ENCODE assay signal across 9 cellular contexts in genomic region chr3:12891391-12891984, GRCh38. TPM values are rescaled to one million over a fixed set of nuclear protein-coding genes. Genes with fewer than 3 reads are reported as not detected.
DNase-seq lines count a peak whose midpoint lies in the region; ATAC-seq, FAIRE-seq and TF ChIP-seq lines count a peak whose summit lies in the region.
"Had no signal": no experiment of that assay in that cellular context is flagged by ENCODE, and none has a peak within 500 bp of the region (broad histone marks: within the 10 kb centered on the region; RNA-seq: fewer than 3 reads in every experiment).

No MANE protein-coding gene starts in this region.

- no peaks in the 10 kb centered on the region for H3K79me2 ChIP-seq in keratinocyte (ENCODE audit: control insufficient read depth, insufficient read depth, low read length)

- H3K9ac ChIP-seq in keratinocyte (ENCODE audit: control insufficient read depth, extremely low read depth, insufficient read depth, low read length) = no peak overlapping the region

- H3K4me1 ChIP-seq in keratinocyte (ENCODE audit: control insufficient read depth, extremely low read depth, insufficient read depth, low read length) (peaks cover 3% of the 10 kb centered on the region), stomach (peaks cover 0 to 25% (median 20%) of the 10 kb centered on the region in 4 donors), body of pancreas (peaks cover 6% of the 10 kb centered on the region)
- H3K4me1 ChIP-seq: foreskin keratinocyte had no signal

- TF ChIP-seq POLR2A in stomach (IDR thresholded peaks at IDR 0.05) = no peak
- TF ChIP-seq POLR2A in body of pancreas (IDR thresholded peaks at IDR 0.05) = no peak

- peak overlapping the region; percentile 72 for H3K4me2 ChIP-seq in keratinocyte (ENCODE audit: control insufficient read depth, extremely low read depth, insufficient read depth, low read depth, low read length)

- H3K4me3 Mint-ChIP-seq in activated naive CD4-positive, alpha-beta T cell treated with anti-CD3 and anti-CD28 coated beads, Interleukin-2, amount 50 U/mL, for 24 hours = peak overlapping the region; percentile 54
- H3K4me3 Mint-ChIP-seq in activated naive CD4-positive, alpha-beta T cell treated with anti-CD3 and anti-CD28 coated beads, Interleukin-2, amount 10 ng/mL, durations not matched to agents 7 days and 5 days = no peak overlapping the region

- CTCF ChIA-PET in activated naive CD4-positive, alpha-beta T cell treated with anti-CD3 and anti-CD28 coated beads, Interleukin-2, amount 10 ng/mL, durations not matched to agents 7 days and 5 days (lab: Charles Lee) = interaction anchor here (0.7 to 7.4 kb wide), 22 partner anchors 8 to 346 kb away, joined by 3 to 70 read pairs (median 4); partner anchors contain the start of gene RPL32

- peaks cover 15% of the 10 kb centered on the region for H3K4me1 Mint-ChIP-seq in activated naive CD4-positive, alpha-beta T cell treated with anti-CD3 and anti-CD28 coated beads, Interleukin-2, amount 50 U/mL, for 24 hours
- H3K4me1 Mint-ChIP-seq in activated naive CD4-positive, alpha-beta T cell treated with anti-CD3 and anti-CD28 coated beads, Interleukin-2, amount 10 ng/mL, durations not matched to agents 7 days and 5 days = peaks cover 11% of the 10 kb centered on the region

- FAIRE-seq in keratinocyte (lab: Jason Lieb, UNC) = no peak

- no peak overlapping the region for H2AFZ ChIP-seq in keratinocyte (ENCODE audit: control insufficient read depth, low read length)

- H3K9me3 ChIP-seq in keratinocyte (ENCODE audit: control insufficient read depth, low read depth, low read length) = no peaks in the 10 kb centered on the region
- H3K9me3 ChIP-seq in stomach = no peaks in the 10 kb centered on the region
- H3K9me3 ChIP-seq in body of pancreas = no peaks in the 10 kb centered on the region

- peak overlapping the region; percentile 72 for H3K27ac ChIP-seq in angular gyrus (ENCODE audit: low read depth, low read length)
- no peak overlapping the region for H3K27ac ChIP-seq in keratinocyte (ENCODE audit: control insufficient read depth, insufficient read depth, low read length)
- peak overlapping the region in 1 of 5 donors; percentile 7 for H3K27ac ChIP-seq in stomach
- no peak overlapping the region for H3K27ac ChIP-seq in body of pancreas
- H3K27ac ChIP-seq: foreskin keratinocyte had no signal

- TF ChIP-seq EP300 in stomach (IDR thresholded peaks at IDR 0.05) = no peak

- no peaks in the 10 kb centered on the region for H3K36me3 Mint-ChIP-seq in activated naive CD4-positive, alpha-beta T cell treated with anti-CD3 and anti-CD28 coated beads, Interleukin-2, amount 50 U/mL, for 24 hours
- H3K36me3 Mint-ChIP-seq in activated naive CD4-positive, alpha-beta T cell treated with anti-CD3 and anti-CD28 coated beads, Interleukin-2, amount 10 ng/mL, durations not matched to agents 7 days and 5 days = no peaks in the 10 kb centered on the region

- TF ChIP-seq CTCF in keratinocyte (optimal IDR thresholded peaks at IDR 0.05 in 1 of 3, IDR thresholded peaks at IDR 0.05 in 1 of 3, conservative IDR thresholded peaks at IDR 0.05 in 1 of 3; ENCODE audit: extremely low read depth in 1 of 3, insufficient read depth in 2 of 3, low read length in 3 of 3) (no peak), stomach (IDR thresholded peaks at IDR 0.05) (no peak), body of pancreas (IDR thresholded peaks at IDR 0.05) (no peak)

- DNase-seq in activated naive CD4-positive, alpha-beta T cell treated with anti-CD3 and anti-CD28 coated beads, Interleukin-2, amount 10 ng/mL, durations not matched to agents 7 days and 5 days = no peak
- DNase-seq in keratinocyte (ENCODE audit: low read depth, low spot score) (no peak), stomach (no peak), NCI-H510A (lab: John Stamatoyannopoulos, UW) (no peak), body of pancreas (no peak)

- no peak for ATAC-seq in HG03378 (IDR thresholded peaks at IDR 0.05; ENCODE audit: unreplicated experiment)
- no peak for ATAC-seq in body of pancreas

- H3K27me3 Mint-ChIP-seq in activated naive CD4-positive, alpha-beta T cell treated with anti-CD3 and anti-CD28 coated beads, Interleukin-2, amount 50 U/mL, for 24 hours = peaks cover 4% of the 10 kb centered on the region
- peaks cover 53% of the 10 kb centered on the region for H3K27me3 Mint-ChIP-seq in activated naive CD4-positive, alpha-beta T cell treated with anti-CD3 and anti-CD28 coated beads, Interleukin-2, amount 10 ng/mL, durations not matched to agents 7 days and 5 days

- H3K27me3 ChIP-seq in keratinocyte (ENCODE audit: control insufficient read depth, extremely low read depth, insufficient read depth, low read length) (peaks cover 15% of the 10 kb centered on the region), stomach (peaks cover 0 to 19% (median 0%) of the 10 kb centered on the region in 3 donors), body of pancreas (peaks cover 0 to 4% of the 10 kb centered on the region in 2 donors)

- H3K36me3 ChIP-seq in keratinocyte (ENCODE audit: control insufficient read depth in 2 of 2, extremely low read depth in 1 of 2, insufficient read depth in 2 of 2, low read length in 2 of 2) (no peaks in the 10 kb centered on the region), stomach (no peaks in the 10 kb centered on the region), body of pancreas (replicated peaks in 1 of 2; ENCODE audit: insufficient read depth in 1 of 2, low read depth in 2 of 2) (no peaks in the 10 kb centered on the region)

- no peaks in the 10 kb centered on the region for H3K9me3 Mint-ChIP-seq in activated naive CD4-positive, alpha-beta T cell treated with anti-CD3 and anti-CD28 coated beads, Interleukin-2, amount 50 U/mL, for 24 hours
- H3K9me3 Mint-ChIP-seq in activated naive CD4-positive, alpha-beta T cell treated with anti-CD3 and anti-CD28 coated beads, Interleukin-2, amount 10 ng/mL, durations not matched to agents 7 days and 5 days = no peaks in the 10 kb centered on the region

- dilution Hi-C loops in keratinocyte (cut with MboI; ENCODE audit: extremely low pct_ligation_motif_present, low sequenced_read_pairs) = no loop called here

- 45 to 58% (median 54%) methylated on average over 7 to 9 of the region's 9 CpGs for WGBS in stomach, 5 donors
- 42 to 45% methylated on average over 8 to 9 of the region's 9 CpGs for WGBS in body of pancreas, 2 donors

- H3K4me3 ChIP-seq in keratinocyte (ENCODE audit: control insufficient read depth in 2 of 3, extremely low read depth in 1 of 3, insufficient read depth in 2 of 3, low read depth in 1 of 3, low read length in 3 of 3) = no peak overlapping the region
- H3K4me3 ChIP-seq in stomach = peak overlapping the region; percentile 19 to 28 (median 26)
- H3K4me3 ChIP-seq in body of pancreas = no peak overlapping the region

- H4K20me1 ChIP-seq in keratinocyte (ENCODE audit: control insufficient read depth, extremely low read depth, insufficient read depth, low read length) = no peaks in the 10 kb centered on the region

- no peak overlapping the region for H3K27ac Mint-ChIP-seq in activated naive CD4-positive, alpha-beta T cell treated with anti-CD3 and anti-CD28 coated beads, Interleukin-2, amount 50 U/mL, for 24 hours
- no peak overlapping the region for H3K27ac Mint-ChIP-seq in activated naive CD4-positive, alpha-beta T cell treated with anti-CD3 and anti-CD28 coated beads, Interleukin-2, amount 10 ng/mL, durations not matched to agents 7 days and 5 days

- no peaks in the 10 kb centered on the region for H3K9me1 ChIP-seq in keratinocyte (ENCODE audit: control insufficient read depth, extremely low read depth, insufficient read depth, low read length)

- intact Hi-C loops in stomach (cut with DNase I; ENCODE audit: low total_unique reads) = no loop called here
- intact Hi-C loops in body of pancreas (cut with DNase I) = no loop called here

RNA-seq across cellular contexts. Expression of gene RPL32, which starts 50.1 kb away (rescaled TPM):
- 2,329 to 2,828 TPM (median 2,534 TPM) in 3 replicates for polyA plus RNA-seq in keratinocyte
- polyA plus RNA-seq in keratinocyte (2011; ENCODE audit: low read depth) = 788 TPM
- polyA plus RNA-seq in keratinocyte (2011; cell fraction: cytosol; rRNA removed) = 2,654 and 3,289 TPM in 2 replicates
- polyA plus RNA-seq in keratinocyte (2011; cell fraction: nucleus; rRNA removed) = 610 and 619 TPM in 2 replicates
- polyA plus RNA-seq in keratinocyte (2012; ENCODE audit: low replicate concordance) = 3,073 and 3,884 TPM in 2 replicates
- polyA minus RNA-seq in keratinocyte = 467 to 1,579 TPM (median 1,500 TPM) in 3 replicates
- polyA minus RNA-seq in keratinocyte (2011; cell fraction: cytosol; rRNA and poly(A)+ RNA removed) = 1,168 TPM
- polyA minus RNA-seq in keratinocyte (2011; cell fraction: nucleus; rRNA and poly(A)+ RNA removed) = 162 and 245 TPM in 2 replicates
- 1,000 to 10,000 TPM in 3 of 5 donors, 100 to 1,000 TPM in 1, 10 to 100 TPM in 1; 71.5 to 2,292 (median 1,389) TPM for total RNA-seq in stomach
- 1,000 to 10,000 TPM; 2,312 to 3,985 (median 3,806) TPM for polyA plus RNA-seq in stomach
- total RNA-seq in body of pancreas = 1,000 to 10,000 TPM in 1 of 2 donors, 100 to 1,000 TPM in 1; 396 to 1,369 TPM

Comparison
In these comparisons a context has a peak if more than half of its experiments do, and no peak if none do; other contexts are left out.
1. H3K4me3 ChIP-seq: peak in stomach (4 of 4); none in keratinocyte (0 of 3) and body of pancreas (0 of 2).